ENCODE assay signal across 1 cellular context in the genomic region with DNA sequence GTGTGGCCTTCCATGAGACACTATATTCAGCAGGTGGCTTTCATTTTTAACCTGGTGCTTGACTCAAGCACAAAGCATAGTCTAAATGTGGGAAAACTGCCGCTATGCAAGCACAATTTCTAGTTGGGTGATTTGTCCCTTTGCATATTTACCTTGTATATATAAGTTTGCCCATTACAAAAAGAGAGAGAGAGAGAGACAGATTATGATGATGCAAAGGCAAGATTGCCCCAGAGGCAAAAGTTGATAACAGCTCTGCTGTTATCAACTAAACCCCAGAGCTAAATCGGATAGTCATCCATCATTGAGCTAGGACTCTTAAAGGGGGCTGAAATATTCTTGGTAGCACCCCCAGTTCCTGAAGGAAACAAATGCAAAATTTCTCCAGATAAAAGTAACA.
TF ChIP-seq lines count a peak whose summit lies in the region.

No MANE protein-coding gene starts in this region.

TF ChIP-seq in K562, 482 proteins besides CTCF, POLR2A, EP300 and RAD21 (continued from another document):
- TF ChIP-seq, protein P1, sequence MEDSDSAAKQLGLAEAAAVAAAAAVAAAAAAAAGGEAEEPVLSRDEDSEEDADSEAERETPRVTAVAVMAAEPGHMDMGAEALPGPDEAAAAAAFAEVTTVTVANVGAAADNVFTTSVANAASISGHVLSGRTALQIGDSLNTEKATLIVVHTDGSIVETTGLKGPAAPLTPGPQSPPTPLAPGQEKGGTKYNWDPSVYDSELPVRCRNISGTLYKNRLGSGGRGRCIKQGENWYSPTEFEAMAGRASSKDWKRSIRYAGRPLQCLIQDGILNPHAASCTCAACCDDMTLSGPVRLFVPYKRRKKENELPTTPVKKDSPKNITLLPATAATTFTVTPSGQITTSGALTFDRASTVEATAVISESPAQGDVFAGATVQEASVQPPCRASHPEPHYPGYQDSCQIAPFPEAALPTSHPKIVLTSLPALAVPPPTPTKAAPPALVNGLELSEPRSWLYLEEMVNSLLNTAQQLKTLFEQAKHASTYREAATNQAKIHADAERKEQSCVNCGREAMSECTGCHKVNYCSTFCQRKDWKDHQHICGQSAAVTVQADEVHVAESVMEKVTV (CRISPR knock-in tag; IDR thresholded peaks at IDR 0.05), result no peak
- TF ChIP-seq, protein P2, sequence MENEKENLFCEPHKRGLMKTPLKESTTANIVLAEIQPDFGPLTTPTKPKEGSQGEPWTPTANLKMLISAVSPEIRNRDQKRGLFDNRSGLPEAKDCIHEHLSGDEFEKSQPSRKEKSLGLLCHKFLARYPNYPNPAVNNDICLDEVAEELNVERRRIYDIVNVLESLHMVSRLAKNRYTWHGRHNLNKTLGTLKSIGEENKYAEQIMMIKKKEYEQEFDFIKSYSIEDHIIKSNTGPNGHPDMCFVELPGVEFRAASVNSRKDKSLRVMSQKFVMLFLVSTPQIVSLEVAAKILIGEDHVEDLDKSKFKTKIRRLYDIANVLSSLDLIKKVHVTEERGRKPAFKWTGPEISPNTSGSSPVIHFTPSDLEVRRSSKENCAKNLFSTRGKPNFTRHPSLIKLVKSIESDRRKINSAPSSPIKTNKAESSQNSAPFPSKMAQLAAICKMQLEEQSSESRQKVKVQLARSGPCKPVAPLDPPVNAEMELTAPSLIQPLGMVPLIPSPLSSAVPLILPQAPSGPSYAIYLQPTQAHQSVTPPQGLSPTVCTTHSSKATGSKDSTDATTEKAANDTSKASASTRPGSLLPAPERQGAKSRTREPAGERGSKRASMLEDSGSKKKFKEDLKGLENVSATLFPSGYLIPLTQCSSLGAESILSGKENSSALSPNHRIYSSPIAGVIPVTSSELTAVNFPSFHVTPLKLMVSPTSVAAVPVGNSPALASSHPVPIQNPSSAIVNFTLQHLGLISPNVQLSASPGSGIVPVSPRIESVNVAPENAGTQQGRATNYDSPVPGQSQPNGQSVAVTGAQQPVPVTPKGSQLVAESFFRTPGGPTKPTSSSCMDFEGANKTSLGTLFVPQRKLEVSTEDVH (IDR thresholded peaks at IDR 0.05; ENCODE audit: low read depth, partially characterized antibody), result no peak
- TF ChIP-seq GABPB2 (CRISPR knock-in tag; conservative IDR thresholded peaks at IDR 0.05), result no peak
- no peak for TF ChIP-seq SRSF7 (optimal IDR thresholded peaks at IDR 0.05; ENCODE audit: low read depth, low read length)
- TF ChIP-seq, protein P3, sequence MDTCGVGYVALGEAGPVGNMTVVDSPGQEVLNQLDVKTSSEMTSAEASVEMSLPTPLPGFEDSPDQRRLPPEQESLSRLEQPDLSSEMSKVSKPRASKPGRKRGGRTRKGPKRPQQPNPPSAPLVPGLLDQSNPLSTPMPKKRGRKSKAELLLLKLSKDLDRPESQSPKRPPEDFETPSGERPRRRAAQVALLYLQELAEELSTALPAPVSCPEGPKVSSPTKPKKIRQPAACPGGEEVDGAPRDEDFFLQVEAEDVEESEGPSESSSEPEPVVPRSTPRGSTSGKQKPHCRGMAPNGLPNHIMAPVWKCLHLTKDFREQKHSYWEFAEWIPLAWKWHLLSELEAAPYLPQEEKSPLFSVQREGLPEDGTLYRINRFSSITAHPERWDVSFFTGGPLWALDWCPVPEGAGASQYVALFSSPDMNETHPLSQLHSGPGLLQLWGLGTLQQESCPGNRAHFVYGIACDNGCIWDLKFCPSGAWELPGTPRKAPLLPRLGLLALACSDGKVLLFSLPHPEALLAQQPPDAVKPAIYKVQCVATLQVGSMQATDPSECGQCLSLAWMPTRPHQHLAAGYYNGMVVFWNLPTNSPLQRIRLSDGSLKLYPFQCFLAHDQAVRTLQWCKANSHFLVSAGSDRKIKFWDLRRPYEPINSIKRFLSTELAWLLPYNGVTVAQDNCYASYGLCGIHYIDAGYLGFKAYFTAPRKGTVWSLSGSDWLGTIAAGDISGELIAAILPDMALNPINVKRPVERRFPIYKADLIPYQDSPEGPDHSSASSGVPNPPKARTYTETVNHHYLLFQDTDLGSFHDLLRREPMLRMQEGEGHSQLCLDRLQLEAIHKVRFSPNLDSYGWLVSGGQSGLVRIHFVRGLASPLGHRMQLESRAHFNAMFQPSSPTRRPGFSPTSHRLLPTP (IDR thresholded peaks at IDR 0.05; ENCODE audit: borderline replicate concordance, extremely low read depth, insufficient read length), result no peak
- TF ChIP-seq RUNX1 (IDR thresholded peaks at IDR 0.05; ENCODE audit: low read depth), result no peak
- no peak for TF ChIP-seq ETV5 (CRISPR knock-in tag; IDR thresholded peaks at IDR 0.05; ENCODE audit: low read depth)
- peak; percentile 37 for TF ChIP-seq MEIS2 (IDR thresholded peaks at IDR 0.05; ENCODE audit: partially characterized antibody)
- TF ChIP-seq CBFA2T3 (IDR thresholded peaks at IDR 0.05), result peak; percentile 49
- TF ChIP-seq C11orf30 (IDR thresholded peaks at IDR 0.05; ENCODE audit: low read depth), result no peak
- peak; percentile 37; the same call in 1 of the 2 replicates for TF ChIP-seq SMARCE1 (IDR thresholded peaks at IDR 0.05)
- TF ChIP-seq ARID1B (IDR thresholded peaks at IDR 0.05), result peak; percentile 53; the same call in 1 of the 2 replicates
- no peak for TF ChIP-seq ZNF263 (CRISPR knock-in tag; IDR thresholded peaks at IDR 0.05; ENCODE audit: borderline replicate concordance)
- TF ChIP-seq POLR3A (IDR thresholded peaks at IDR 0.05; ENCODE audit: borderline replicate concordance, extremely low read depth, insufficient read depth, insufficient read length), result no peak
- no peak for TF ChIP-seq CBFB (CRISPR knock-in tag; IDR thresholded peaks at IDR 0.05)
- peak; percentile 33; the same call in 1 of the 2 replicates for TF ChIP-seq TAL1 (IDR thresholded peaks at IDR 0.05)
- TF ChIP-seq DPF2 (IDR thresholded peaks at IDR 0.05), result peak; percentile 47; the same call in 1 of the 2 replicates
- no peak for TF ChIP-seq MXI1 (IDR thresholded peaks at IDR 0.05; ENCODE audit: low read depth, low read length)
- no peak for TF ChIP-seq TEAD4 (IDR thresholded peaks at IDR 0.05; ENCODE audit: low read length)
- no peak for TF ChIP-seq TEAD4 (CRISPR knock-in tag; IDR thresholded peaks at IDR 0.05; ENCODE audit: borderline replicate concordance)
- TF ChIP-seq, protein P4, sequence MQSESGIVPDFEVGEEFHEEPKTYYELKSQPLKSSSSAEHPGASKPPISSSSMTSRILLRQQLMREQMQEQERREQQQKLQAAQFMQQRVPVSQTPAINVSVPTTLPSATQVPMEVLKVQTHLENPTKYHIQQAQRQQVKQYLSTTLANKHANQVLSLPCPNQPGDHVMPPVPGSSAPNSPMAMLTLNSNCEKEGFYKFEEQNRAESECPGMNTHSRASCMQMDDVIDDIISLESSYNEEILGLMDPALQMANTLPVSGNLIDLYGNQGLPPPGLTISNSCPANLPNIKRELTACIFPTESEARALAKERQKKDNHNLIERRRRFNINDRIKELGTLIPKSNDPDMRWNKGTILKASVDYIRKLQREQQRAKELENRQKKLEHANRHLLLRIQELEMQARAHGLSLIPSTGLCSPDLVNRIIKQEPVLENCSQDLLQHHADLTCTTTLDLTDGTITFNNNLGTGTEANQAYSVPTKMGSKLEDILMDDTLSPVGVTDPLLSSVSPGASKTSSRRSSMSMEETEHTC (IDR thresholded peaks at IDR 0.05), result no peak
- TF ChIP-seq, protein P5, sequence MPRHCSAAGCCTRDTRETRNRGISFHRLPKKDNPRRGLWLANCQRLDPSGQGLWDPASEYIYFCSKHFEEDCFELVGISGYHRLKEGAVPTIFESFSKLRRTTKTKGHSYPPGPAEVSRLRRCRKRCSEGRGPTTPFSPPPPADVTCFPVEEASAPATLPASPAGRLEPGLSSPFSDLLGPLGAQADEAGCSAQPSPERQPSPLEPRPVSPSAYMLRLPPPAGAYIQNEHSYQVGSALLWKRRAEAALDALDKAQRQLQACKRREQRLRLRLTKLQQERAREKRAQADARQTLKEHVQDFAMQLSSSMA (CRISPR knock-in tag; IDR thresholded peaks at IDR 0.05), result no peak
- TF ChIP-seq, protein P6, sequence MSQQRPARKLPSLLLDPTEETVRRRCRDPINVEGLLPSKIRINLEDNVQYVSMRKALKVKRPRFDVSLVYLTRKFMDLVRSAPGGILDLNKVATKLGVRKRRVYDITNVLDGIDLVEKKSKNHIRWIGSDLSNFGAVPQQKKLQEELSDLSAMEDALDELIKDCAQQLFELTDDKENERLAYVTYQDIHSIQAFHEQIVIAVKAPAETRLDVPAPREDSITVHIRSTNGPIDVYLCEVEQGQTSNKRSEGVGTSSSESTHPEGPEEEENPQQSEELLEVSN (IDR thresholded peaks at IDR 0.05; ENCODE audit: borderline replicate concordance in 1 of 2, extremely low read depth in 1 of 2, insufficient read depth in 1 of 2, insufficient read length in 1 of 2, low read depth in 1 of 2, low read length in 1 of 2, poor library complexity in 1 of 2, severe bottlenecking in 1 of 2), result no peak
- TF ChIP-seq, protein P7, sequence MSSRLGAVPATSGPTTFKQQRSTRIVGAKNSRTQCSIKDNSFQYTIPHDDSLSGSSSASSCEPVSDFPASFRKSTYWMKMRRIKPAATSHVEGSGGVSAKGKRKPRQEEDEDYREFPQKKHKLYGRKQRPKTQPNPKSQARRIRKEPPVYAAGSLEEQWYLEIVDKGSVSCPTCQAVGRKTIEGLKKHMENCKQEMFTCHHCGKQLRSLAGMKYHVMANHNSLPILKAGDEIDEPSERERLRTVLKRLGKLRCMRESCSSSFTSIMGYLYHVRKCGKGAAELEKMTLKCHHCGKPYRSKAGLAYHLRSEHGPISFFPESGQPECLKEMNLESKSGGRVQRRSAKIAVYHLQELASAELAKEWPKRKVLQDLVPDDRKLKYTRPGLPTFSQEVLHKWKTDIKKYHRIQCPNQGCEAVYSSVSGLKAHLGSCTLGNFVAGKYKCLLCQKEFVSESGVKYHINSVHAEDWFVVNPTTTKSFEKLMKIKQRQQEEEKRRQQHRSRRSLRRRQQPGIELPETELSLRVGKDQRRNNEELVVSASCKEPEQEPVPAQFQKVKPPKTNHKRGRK (tag; IDR thresholded peaks at IDR 0.05), result no peak
- no peak for TF ChIP-seq ASH1L (IDR thresholded peaks at IDR 0.05; ENCODE audit: borderline replicate concordance, low read depth, partially characterized antibody)
- TF ChIP-seq, protein P8, sequence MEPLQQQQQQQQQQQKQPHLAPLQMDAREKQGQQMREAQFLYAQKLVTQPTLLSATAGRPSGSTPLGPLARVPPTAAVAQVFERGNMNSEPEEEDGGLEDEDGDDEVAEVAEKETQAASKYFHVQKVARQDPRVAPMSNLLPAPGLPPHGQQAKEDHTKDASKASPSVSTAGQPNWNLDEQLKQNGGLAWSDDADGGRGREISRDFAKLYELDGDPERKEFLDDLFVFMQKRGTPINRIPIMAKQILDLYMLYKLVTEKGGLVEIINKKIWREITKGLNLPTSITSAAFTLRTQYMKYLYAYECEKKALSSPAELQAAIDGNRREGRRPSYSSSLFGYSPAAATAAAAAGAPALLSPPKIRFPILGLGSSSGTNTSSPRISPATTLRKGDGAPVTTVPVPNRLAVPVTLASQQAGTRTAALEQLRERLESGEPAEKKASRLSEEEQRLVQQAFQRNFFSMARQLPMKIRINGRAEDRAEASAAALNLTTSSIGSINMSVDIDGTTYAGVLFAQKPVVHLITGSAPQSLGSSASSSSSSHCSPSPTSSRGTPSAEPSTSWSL (CRISPR knock-in tag; IDR thresholded peaks at IDR 0.05; ENCODE audit: borderline replicate concordance), result no peak
- TF ChIP-seq MTA1 (IDR thresholded peaks at IDR 0.05; ENCODE audit: borderline replicate concordance), result no peak
- TF ChIP-seq NCOR1 (IDR thresholded peaks at IDR 0.05), result 0 out of 2 replicates have a peak, but pooled peaks have one; percentile 11
- no peak for TF ChIP-seq SLC30A9 (CRISPR knock-in tag; IDR thresholded peaks at IDR 0.05)
TF ChIP-seq in K562: peak in this region for 9.
